In the genomic region with DNA sequence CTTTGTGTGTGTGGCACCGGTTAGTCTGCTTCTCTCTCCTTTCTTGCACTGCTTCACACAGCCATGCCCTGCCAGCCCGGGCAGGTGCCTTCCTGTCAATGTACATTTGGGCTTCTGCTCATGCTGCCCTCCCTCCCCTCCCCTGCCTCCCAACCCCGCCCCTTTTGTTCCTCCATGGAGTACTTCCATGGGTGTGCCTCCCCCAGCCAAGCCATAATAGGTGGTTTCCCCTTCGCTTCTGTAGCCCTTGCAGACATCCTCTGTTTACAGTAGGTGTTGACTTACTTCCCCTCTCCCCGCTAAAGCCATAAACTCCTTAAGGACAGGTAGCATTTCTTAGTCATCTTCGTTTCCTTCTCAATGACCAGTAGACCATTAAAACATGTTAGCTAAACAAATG, we compare ENCODE assay signal across 21 cellular contexts. TPM values are rescaled to one million over a fixed set of nuclear protein-coding genes. Genes with fewer than 3 reads are reported as not detected.
A peak's percentile ranks its signal among the peaks of the same experiment; 100 is the strongest.
DNase-seq lines count a peak whose midpoint lies in the region; ATAC-seq and TF ChIP-seq lines count a peak whose summit lies in the region.
"Had no signal": no experiment of that assay in that cellular context is flagged by ENCODE, and none has a peak within 500 bp of the region (broad histone marks: within the 10 kb centered on the region; RNA-seq: fewer than 3 reads in every experiment).

No MANE protein-coding gene starts in this region.

- H3K9me3 Mint-ChIP-seq in activated CD8-positive, alpha-beta memory T cell treated with anti-CD3 and anti-CD28 coated beads, Interleukin-2, amount 10 ng/mL, durations not matched to agents 7 days and 5 days (ENCODE audit: low read depth): no peaks in the 10 kb centered on the region
- H3K9me3 Mint-ChIP-seq: activated CD4-positive, alpha-beta T cell treated with anti-CD3 and anti-CD28 coated beads, Interleukin-2, amount 10 ng/mL, durations not matched to agents 24 days and 14 days; activated naive CD8-positive, alpha-beta T cell treated with anti-CD3 and anti-CD28 coated beads, Interleukin-2, amount 10 ng/mL, durations not matched to agents 7 days and 5 days had no signal

- H3K4me1 ChIP-seq in HEK293 (ENCODE audit: control insufficient read depth, insufficient read depth, low read length): no peaks in the 10 kb centered on the region
- H3K4me1 ChIP-seq in left lung: peaks cover 0 to 18% of the 10 kb centered on the region in 2 donors
- H3K4me1 ChIP-seq: BLaER1, SJSA1 had no signal

- ATAC-seq in left lung (peak; percentile 80), GM21737 (IDR thresholded peaks at IDR 0.05; ENCODE audit: unreplicated experiment) (no peak)
- no peak for ATAC-seq in activated CD8-positive, alpha-beta memory T cell treated with anti-CD3 and anti-CD28 coated beads, Interleukin-2, amount 10 ng/mL, durations not matched to agents 7 days and 5 days

- H3K36me3 Mint-ChIP-seq in activated CD8-positive, alpha-beta memory T cell treated with anti-CD3 and anti-CD28 coated beads, Interleukin-2, amount 10 ng/mL, durations not matched to agents 7 days and 5 days: peaks cover 54% of the 10 kb centered on the region

- CTCF ChIA-PET in HEK293 (lab: Yijun Ruan, JAX): interaction anchor here (2.2 to 2.6 kb wide), 2 partner anchors 178 to 388 kb away, joined by 9 to 15 read pairs; no protein-coding TSS in a partner anchor
- CTCF ChIA-PET in RWPE1 (lab: Yijun Ruan, JAX): interaction anchor here (0.7 to 1.0 kb wide), 4 partner anchors 9 to 182 kb away, joined by 3 to 4 read pairs (median 3); no protein-coding TSS in a partner anchor
- CTCF ChIA-PET in activated CD8-positive, alpha-beta memory T cell treated with anti-CD3 and anti-CD28 coated beads, Interleukin-2, amount 10 ng/mL, durations not matched to agents 7 days and 5 days (lab: Charles Lee): interaction anchor here (0.7 to 1.0 kb wide), 2 partner anchors 16 to 178 kb away, joined by 3 to 5 read pairs; no protein-coding TSS in a partner anchor

- intact Hi-C loops in left lung (cut with DNase I): no loop called here

- no peaks in the 10 kb centered on the region for H3K27me3 Mint-ChIP-seq in activated CD8-positive, alpha-beta memory T cell treated with anti-CD3 and anti-CD28 coated beads, Interleukin-2, amount 10 ng/mL, durations not matched to agents 7 days and 5 days
- H3K27me3 Mint-ChIP-seq: activated CD4-positive, alpha-beta T cell treated with anti-CD3 and anti-CD28 coated beads, Interleukin-2, amount 10 ng/mL, durations not matched to agents 24 days and 14 days; activated naive CD8-positive, alpha-beta T cell treated with anti-CD3 and anti-CD28 coated beads, Interleukin-2, amount 10 ng/mL, durations not matched to agents 7 days and 5 days had no signal

- H3K4me3 ChIP-seq in HEK293 (ENCODE audit: low read depth, low read length): no peak overlapping the region
- H3K4me3 ChIP-seq in left lung: no peak overlapping the region
- H3K4me3 ChIP-seq: BLaER1, MG63, ovary, SJSA1, thyroid gland had no signal

- H3K27ac Mint-ChIP-seq in activated CD8-positive, alpha-beta memory T cell treated with anti-CD3 and anti-CD28 coated beads, Interleukin-2, amount 10 ng/mL, durations not matched to agents 7 days and 5 days: no peak overlapping the region
- H3K27ac Mint-ChIP-seq: activated CD4-positive, alpha-beta T cell treated with anti-CD3 and anti-CD28 coated beads, Interleukin-2, amount 10 ng/mL, durations not matched to agents 24 days and 14 days; activated naive CD8-positive, alpha-beta T cell treated with anti-CD3 and anti-CD28 coated beads, Interleukin-2, amount 10 ng/mL, durations not matched to agents 7 days and 5 days had no signal

- no peak overlapping the region for H3K4me3 Mint-ChIP-seq in activated CD8-positive, alpha-beta memory T cell treated with anti-CD3 and anti-CD28 coated beads, Interleukin-2, amount 10 ng/mL, durations not matched to agents 7 days and 5 days
- H3K4me3 Mint-ChIP-seq: activated CD4-positive, alpha-beta T cell treated with anti-CD3 and anti-CD28 coated beads, Interleukin-2, amount 10 ng/mL, durations not matched to agents 24 days and 14 days; activated naive CD8-positive, alpha-beta T cell treated with anti-CD3 and anti-CD28 coated beads, Interleukin-2, amount 10 ng/mL, durations not matched to agents 7 days and 5 days had no signal

- H3K36me3 ChIP-seq in HEK293 (ENCODE audit: control insufficient read depth in 2 of 2, insufficient read depth in 1 of 2, low read length in 2 of 2) (peaks cover 49 to 64% of the 10 kb centered on the region in 2 experiments), left lung (peaks cover 0 to 100% of the 10 kb centered on the region in 2 donors)
- H3K36me3 ChIP-seq: ovary had no signal

- H3K9me3 ChIP-seq in HEK293 (ENCODE audit: control insufficient read depth, insufficient read depth, low read depth, low read length) (no peaks in the 10 kb centered on the region; the same call in 1 of the 2 replicates), left lung (no peaks in the 10 kb centered on the region)
- H3K9me3 ChIP-seq: BLaER1, MG63, ovary, SJSA1, thyroid gland had no signal

- peaks cover 5% of the 10 kb centered on the region for H3K4me1 Mint-ChIP-seq in activated CD8-positive, alpha-beta memory T cell treated with anti-CD3 and anti-CD28 coated beads, Interleukin-2, amount 10 ng/mL, durations not matched to agents 7 days and 5 days

- POLR2A ChIA-PET in HEK293 (lab: Yijun Ruan, JAX): no interaction called here
- POLR2A ChIA-PET in RWPE1 (lab: Yijun Ruan, JAX; ENCODE audit: low non-redundant PET): no interaction called here

- no peak overlapping the region for H3K27ac ChIP-seq in HEK293 (ENCODE audit: extremely low read depth, low read depth, low read length)
- H3K27ac ChIP-seq in RWPE1: peak overlapping the region; percentile 49; the same call in 1 of the 2 replicates
- H3K27ac ChIP-seq in left lung: no peak overlapping the region
- H3K27ac ChIP-seq: BLaER1, ovary, SJSA1, thyroid gland had no signal

- DNase-seq in DMS153 (lab: John Stamatoyannopoulos, UW) (peak; percentile 35), RWPE1 (ENCODE audit: low spot score) (peak; percentile 47), left lung (no peak), Kasumi-1 (lab: John Stamatoyannopoulos, UW) (no peak)
- DNase-seq in activated CD8-positive, alpha-beta memory T cell treated with anti-CD3 and anti-CD28 coated beads, Interleukin-2, amount 10 ng/mL, durations not matched to agents 7 days and 5 days: no peak
- DNase-seq: activated CD4-positive, alpha-beta T cell treated with anti-CD3 and anti-CD28 coated beads, Interleukin-2, amount 10 ng/mL, durations not matched to agents 24 days and 14 days; activated naive CD8-positive, alpha-beta T cell treated with anti-CD3 and anti-CD28 coated beads, Interleukin-2, amount 10 ng/mL, durations not matched to agents 7 days and 5 days; activated T-cell treated with anti-CD3 and anti-CD28 coated beads for 4 hours; caudate nucleus; DND-41; effector CD4-positive, alpha-beta T cell; kidney glomerular epithelial cell; MG63; NCI-H2107; ovary; T1000; thyroid gland had no signal

- H3K27me3 ChIP-seq in left lung: no peaks in the 10 kb centered on the region
- H3K27me3 ChIP-seq: BLaER1, MG63, ovary, SJSA1, thyroid gland had no signal

- TF ChIP-seq CTCF in HEK293 (tag by site-specific recombination; IDR thresholded peaks at IDR 0.05) (no peak), RWPE1 (conservative IDR thresholded peaks at IDR 0.05; ENCODE audit: low read depth) (no peak), left lung (IDR thresholded peaks at IDR 0.05) (no peak)

TF ChIP-seq in HEK293, 187 proteins besides CTCF, POLR2A, EP300 and RAD21 (continues in another document):
- no peak for TF ChIP-seq REST (tag by site-specific recombination; IDR thresholded peaks at IDR 0.05)
- no peak for TF ChIP-seq ZBTB6 (tag by site-specific recombination; IDR thresholded peaks at IDR 0.05)
- no peak for TF ChIP-seq ZNF571 (tag by site-specific recombination; IDR thresholded peaks at IDR 0.05)
- no peak for TF ChIP-seq YY2 (tag by site-specific recombination; IDR thresholded peaks at IDR 0.05)

RNA-seq across cellular contexts. Expression of gene CRTC3, which starts 31.8 kb away (rescaled TPM):
- 10 to 100 TPM; 33.0 to 36.4 TPM for total RNA-seq in left lung
- 10 to 100 TPM; 62.3 to 79.1 TPM for total RNA-seq in activated CD8-positive, alpha-beta memory T cell treated with anti-CD3 and anti-CD28 coated beads, Interleukin-2, amount 10 ng/mL, durations not matched to agents 7 days and 5 days

Comparison
In these comparisons a context has a peak if more than half of its experiments do, and no peak if none do; other contexts are left out.
1. DNase-seq: peak in DMS153 (single experiment) and RWPE1 (single experiment); none in left lung (0 of 2), activated CD8-positive, alpha-beta memory T cell treated with anti-CD3 and anti-CD28 coated beads, Interleukin-2, amount 10 ng/mL, durations not matched to agents 7 days and 5 days (single experiment) and Kasumi-1 (0 of 2).